Comparison of ENCODE assay signal across 28 cellular contexts in the genomic region with DNA sequence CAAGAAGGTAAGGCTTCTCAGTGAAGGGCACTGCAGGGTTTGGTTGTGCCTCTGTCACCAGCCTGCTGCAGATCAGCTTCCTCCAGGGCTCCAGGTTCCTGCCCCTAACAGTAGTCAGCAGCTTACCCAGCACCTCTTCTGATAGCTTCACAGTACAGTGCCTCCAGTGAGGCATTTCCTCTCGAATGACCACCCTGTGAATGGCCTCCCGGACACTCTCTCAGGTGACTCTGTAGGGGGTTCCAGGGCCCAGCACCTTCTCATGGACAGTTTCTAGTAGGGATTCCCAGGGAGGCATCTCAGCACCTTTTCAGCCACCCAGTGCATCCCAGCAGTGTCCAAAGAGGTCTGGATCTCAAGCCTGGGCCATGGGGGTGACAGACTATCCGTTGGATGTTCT. TPM values are rescaled to one million over a fixed set of nuclear protein-coding genes. Genes with fewer than 3 reads are reported as not detected.
DNase-seq lines count a peak whose midpoint lies in the region; ATAC-seq, FAIRE-seq and TF ChIP-seq lines count a peak whose summit lies in the region.
"Had no signal": no experiment of that assay in that cellular context is flagged by ENCODE, and none has a peak within 500 bp of the region (broad histone marks: within the 10 kb centered on the region; RNA-seq: fewer than 3 reads in every experiment).

No MANE protein-coding gene starts in this region.

- H4K20me1 ChIP-seq in K562 (replicated peaks; ENCODE audit: control insufficient read depth, insufficient read depth, low read length) = peaks cover 11% of the 10 kb centered on the region; the same call in 1 of the 2 replicates

- no peak overlapping the region for H3K4me3 Mint-ChIP-seq in CD4-positive, CD25-positive, alpha-beta regulatory T cell
- peak overlapping the region; percentile 31 for H3K4me3 Mint-ChIP-seq in T-helper 17 cell
- no peak overlapping the region for H3K4me3 Mint-ChIP-seq in stimulated activated effector memory CD8-positive, alpha-beta T cell treated with anti-CD3 and anti-CD28 coated beads, Interleukin-12 subunit alpha, Interleukin-12 subunit beta, amount 100 ng/mL, for 72 hours
- H3K4me3 Mint-ChIP-seq: CD4-positive, alpha-beta T cell; GM23338; IgD-negative memory B cell had no signal

- peaks cover 15 to 29% (median 24%) of the 10 kb centered on the region in 4 donors for H3K4me1 Mint-ChIP-seq in CD4-positive, CD25-positive, alpha-beta regulatory T cell
- H3K4me1 Mint-ChIP-seq in T-helper 17 cell = peaks cover 16% of the 10 kb centered on the region
- H3K4me1 Mint-ChIP-seq in stimulated activated effector memory CD8-positive, alpha-beta T cell treated with anti-CD3 and anti-CD28 coated beads, Interleukin-12 subunit alpha, Interleukin-12 subunit beta, amount 100 ng/mL, for 72 hours = peaks cover 13% of the 10 kb centered on the region
- H3K4me1 Mint-ChIP-seq: GM23338 had no signal

- H3K9me1 ChIP-seq in K562 (ENCODE audit: control insufficient read depth, insufficient read depth, low read length) = no peaks in the 10 kb centered on the region

- intact Hi-C loops in K562 (cut with micrococcal nuclease) = no loop called here

- in situ Hi-C loops in K562 (cut with MboI) = no loop called here

- WGBS in K562 (ENCODE audit: insufficient coverage, low coverage, missing lambda C conversion rate) = 97% methylated on average over 3 of the region's 3 CpGs

- no peaks in the 10 kb centered on the region for H3K9me3 Mint-ChIP-seq in CD4-positive, CD25-positive, alpha-beta regulatory T cell
- H3K9me3 Mint-ChIP-seq in stimulated activated effector memory CD8-positive, alpha-beta T cell treated with anti-CD3 and anti-CD28 coated beads, Interleukin-12 subunit alpha, Interleukin-12 subunit beta, amount 100 ng/mL, for 72 hours = no peaks in the 10 kb centered on the region
- H3K9me3 Mint-ChIP-seq: CD4-positive, alpha-beta T cell; GM23338; IgD-negative memory B cell had no signal

- H3K27me3 Mint-ChIP-seq in CD4-positive, CD25-positive, alpha-beta regulatory T cell = no peaks in the 10 kb centered on the region
- H3K27me3 Mint-ChIP-seq in T-helper 17 cell = no peaks in the 10 kb centered on the region
- H3K27me3 Mint-ChIP-seq: CD4-positive, alpha-beta T cell; IgD-negative memory B cell had no signal

- TF ChIP-seq POLR2A in K562 (conservative IDR thresholded peaks at IDR 0.05) = no peak

- ATAC-seq in CD4-positive, CD25-positive, alpha-beta regulatory T cell (ENCODE audit: low read depth in 2 of 2) = no peak
- ATAC-seq in T-helper 17 cell = no peak
- ATAC-seq in K562 = no peak
- ATAC-seq in stimulated activated effector memory CD8-positive, alpha-beta T cell treated with anti-CD3 and anti-CD28 coated beads, Interleukin-12 subunit alpha, Interleukin-12 subunit beta, amount 100 ng/mL, for 72 hours = no peak
- ATAC-seq: A549, GM23338 had no signal

- H3K4me3 ChIP-seq in CD4-positive, CD25-positive, alpha-beta regulatory T cell (ENCODE audit: low read depth, low read length) = no peak overlapping the region
- H3K4me3 ChIP-seq in K562 = no peak overlapping the region
- H3K4me3 ChIP-seq: A549, GM23338, HAP-1, PC-9, SK-N-MC had no signal

- H2AFZ ChIP-seq in K562 (ENCODE audit: low read depth, low read length) = no peak overlapping the region
- H2AFZ ChIP-seq: GM23338, PC-9 had no signal

- no peaks in the 10 kb centered on the region for H3K27me3 ChIP-seq in CD4-positive, CD25-positive, alpha-beta regulatory T cell (ENCODE audit: control insufficient read depth, insufficient read depth, low read length)
- no peaks in the 10 kb centered on the region for H3K27me3 ChIP-seq in K562 (ENCODE audit: control insufficient read depth in 2 of 2, insufficient read depth in 2 of 2, low read length in 2 of 2)
- H3K27me3 ChIP-seq: BE2C had no signal

- TF ChIP-seq EP300 in K562 (IDR thresholded peaks at IDR 0.05; ENCODE audit: low read length) = no peak

- TF ChIP-seq CTCF in K562 (IDR thresholded peaks at IDR 0.05 in 2 of 3, conservative IDR thresholded peaks at IDR 0.05 in 1 of 3; ENCODE audit: insufficient read depth in 2 of 3, low read depth in 1 of 3, low read length in 3 of 3) = no peak

- no peaks in the 10 kb centered on the region for H3K9me3 ChIP-seq in CD4-positive, CD25-positive, alpha-beta regulatory T cell (ENCODE audit: control insufficient read depth in 2 of 2, low read length in 2 of 2)
- no peaks in the 10 kb centered on the region for H3K9me3 ChIP-seq in T-helper 17 cell (ENCODE audit: control insufficient read depth, low read length, poor library complexity, severe bottlenecking)
- H3K9me3 ChIP-seq in K562 (replicated peaks; ENCODE audit: control insufficient read depth, insufficient read depth, low read depth, low read length) = no peaks in the 10 kb centered on the region
- H3K9me3 ChIP-seq: A549, BE2C, Caco-2, HAP-1 had no signal

- POLR2A ChIA-PET in K562 (lab: Yijun Ruan, JAX) = interaction anchor here (0.6 to 1.7 kb wide), 4 partner anchors 10 to 103 kb away, joined by 3 to 4 read pairs (median 3); no protein-coding TSS in a partner anchor

- H3K36me3 ChIP-seq in CD4-positive, CD25-positive, alpha-beta regulatory T cell (ENCODE audit: control insufficient read depth, insufficient read depth, low read length) = peaks cover 64% of the 10 kb centered on the region
- peaks cover 70% of the 10 kb centered on the region for H3K36me3 ChIP-seq in K562 (ENCODE audit: control insufficient read depth, insufficient read depth, low read length)
- H3K36me3 ChIP-seq: BE2C had no signal

- TSS peak; percentile 2 for BruUV-seq in K562 (replicated peaks; lab: Mats Ljungman, UMichigan)

- TF ChIP-seq RAD21 in K562 (CRISPR knock-in tag; conservative IDR thresholded peaks at IDR 0.05 in 1 of 2, IDR thresholded peaks at IDR 0.05 in 1 of 2) = no peak

- no peak for DNase-seq in CD4-positive, CD25-positive, alpha-beta regulatory T cell
- DNase-seq in T-helper 17 cell (no peak), K562 (ENCODE audit: extremely low read depth in 1 of 4, low spot score in 3 of 4) (no peak), T1000 (lab: John Stamatoyannopoulos, UW) (no peak), DMS114 treated with DMSO at 0.1 percent for 48 hours (lab: John Stamatoyannopoulos, UW; ENCODE audit: unreplicated experiment) (no peak), cortex of kidney (lab: John Stamatoyannopoulos, UW) (no peak)
- DNase-seq in stimulated activated effector memory CD8-positive, alpha-beta T cell treated with anti-CD3 and anti-CD28 coated beads, Interleukin-12 subunit alpha, Interleukin-12 subunit beta, amount 100 ng/mL, for 72 hours (ENCODE audit: low spot score in 2 of 2) = no peak
- DNase-seq: BE2C; Caco-2; CD4-positive, alpha-beta T cell; DMS153; Karpas-422; NCI-H1436; NCI-H187 treated with DMSO at 0.1 percent for 48 hours; NCI-H2107; NCI-H446 treated with DMSO at 0.1 percent for 48 hours; NCI-H526 treated with DMSO at 0.1 percent for 48 hours; PC-9; RPMI8226; SHP77 had no signal

- no peak overlapping the region for H3K27ac ChIP-seq in CD4-positive, CD25-positive, alpha-beta regulatory T cell (ENCODE audit: insufficient read depth, low read length, poor library complexity, severe bottlenecking)
- no peak overlapping the region for H3K27ac ChIP-seq in K562 (ENCODE audit: extremely low read depth, low read depth, low read length)
- H3K27ac ChIP-seq: A549, PC-9, SK-N-MC had no signal

- peaks cover 61% of the 10 kb centered on the region for H3K79me2 ChIP-seq in K562 (ENCODE audit: control insufficient read depth, insufficient read depth, low read length)

- H3K9ac ChIP-seq in K562 (ENCODE audit: insufficient read depth in 1 of 2, low read depth in 2 of 2, low read length in 2 of 2) = no peak overlapping the region

- CTCF ChIA-PET in K562 (lab: Yijun Ruan, JAX; ENCODE audit: low intra/inter-chr PET ratio) = no interaction called here

- no peak for FAIRE-seq in K562 (lab: Jason Lieb, UNC)
- FAIRE-seq: A549, G401.6, GM18507 had no signal

- H3K27ac Mint-ChIP-seq in CD4-positive, CD25-positive, alpha-beta regulatory T cell = peak overlapping the region; percentile 36 to 67 (median 57)
- H3K27ac Mint-ChIP-seq in T-helper 17 cell = peak overlapping the region; percentile 41
- H3K27ac Mint-ChIP-seq in stimulated activated effector memory CD8-positive, alpha-beta T cell treated with anti-CD3 and anti-CD28 coated beads, Interleukin-12 subunit alpha, Interleukin-12 subunit beta, amount 100 ng/mL, for 72 hours = peak overlapping the region; percentile 72
- H3K27ac Mint-ChIP-seq: CD4-positive, alpha-beta T cell; GM23338; IgD-negative memory B cell had no signal

- no peak overlapping the region for H3K4me2 ChIP-seq in K562 (ENCODE audit: insufficient read depth, low read length)
- H3K4me2 ChIP-seq: A549, GM23338, PC-9 had no signal

- no peaks in the 10 kb centered on the region for H3K4me1 ChIP-seq in CD4-positive, CD25-positive, alpha-beta regulatory T cell (ENCODE audit: control insufficient read depth, insufficient read depth, low read length, poor library complexity, severe bottlenecking)
- peaks cover 18 to 25% of the 10 kb centered on the region in 2 experiments for H3K4me1 ChIP-seq in K562 (replicated peaks in 1 of 2; ENCODE audit: control insufficient read depth in 2 of 2, insufficient read depth in 2 of 2, low read length in 2 of 2)
- H3K4me1 ChIP-seq: A549, BE2C, Caco-2 had no signal

- peaks cover 24% of the 10 kb centered on the region for H3K36me3 Mint-ChIP-seq in CD4-positive, CD25-positive, alpha-beta regulatory T cell
- peaks cover 10% of the 10 kb centered on the region for H3K36me3 Mint-ChIP-seq in T-helper 17 cell (ENCODE audit: low read depth)
- H3K36me3 Mint-ChIP-seq in stimulated activated effector memory CD8-positive, alpha-beta T cell treated with anti-CD3 and anti-CD28 coated beads, Interleukin-12 subunit alpha, Interleukin-12 subunit beta, amount 100 ng/mL, for 72 hours = peaks cover 83% of the 10 kb centered on the region

RNA-seq across cellular contexts. Expression of a gene that starts 28.4 kb away (rescaled TPM):
- total RNA-seq in CD4-positive, CD25-positive, alpha-beta regulatory T cell = 126 TPM
- 10 to 100 TPM; 31.3 to 52.9 (median 36.6) TPM for polyA plus RNA-seq in CD4-positive, CD25-positive, alpha-beta regulatory T cell
- total RNA-seq in T-helper 17 cell = 10 to 100 TPM; 84.3 to 93.3 TPM
- total RNA-seq in K562 (2011; cell fraction: chromatin; rRNA removed; ENCODE audit: low replicate concordance) = 194 and 717 TPM in 2 replicates
- total RNA-seq in K562 (2011; cell fraction: nucleolus; rRNA removed) = 95.7 and 151 TPM in 2 replicates
- 249 and 315 TPM in 2 replicates for total RNA-seq in K562 (2011; cell fraction: nucleoplasm; rRNA removed)
- 89.9 and 91.0 TPM in 2 replicates for total RNA-seq in K562 (2014; rRNA removed)
- total RNA-seq in K562 (2014; rRNA removed; fragmentation: Illumina TruSeq; extraction: Trizol) = 106 and 120 TPM in 2 replicates
- 102 and 109 TPM in 2 replicates for total RNA-seq in K562 (2015; rRNA removed; fragmentation: Illumina TruSeq; extraction: Trizol)
- total RNA-seq in K562 (2021) = 123 TPM in 2 replicates
- 78.6 and 97.2 TPM in 2 replicates for polyA plus RNA-seq in K562 (2011; rRNA removed)
- 13.8 and 29.6 TPM in 2 replicates for polyA plus RNA-seq in K562 (2011; cell fraction: cytosol; rRNA removed)
- polyA plus RNA-seq in K562 (2011; cell fraction: nucleus; rRNA removed) = 94.2 and 106 TPM in 2 replicates
- 92.9 and 103 TPM in 2 replicates for polyA plus RNA-seq in K562 (2012)
- 101 and 121 TPM in 2 replicates for polyA plus RNA-seq in K562 (2014; fragmentation: Illumina TruSeq; extraction: Trizol)
- 10 to 100 TPM; 23.3 to 30.3 TPM for polyA plus RNA-seq in K562 (2014; fragmentation: Nextera tagmentation; extraction: Ambion mirVana)
- 101 and 106 TPM in 2 replicates for polyA plus RNA-seq in K562 (2014; rRNA removed)
- polyA minus RNA-seq in K562 (2011; rRNA and poly(A)+ RNA removed) = 149 and 168 TPM in 2 replicates
- polyA minus RNA-seq in K562 (2011; cell fraction: cytosol; rRNA and poly(A)+ RNA removed) = 39.7 and 45.1 TPM in 2 replicates
- polyA minus RNA-seq in K562 (2011; cell fraction: nucleus; rRNA and poly(A)+ RNA removed) = 77.0 and 154 TPM in 2 replicates

RNA-seq across cellular contexts. Expression of a gene that starts 57.5 kb away (rescaled TPM):
- total RNA-seq in CD4-positive, CD25-positive, alpha-beta regulatory T cell = 0.27 TPM
- polyA plus RNA-seq in CD4-positive, CD25-positive, alpha-beta regulatory T cell = not detected
- total RNA-seq in T-helper 17 cell = not detected
- not detected in 2 replicates for total RNA-seq in K562 (2011; cell fraction: chromatin; rRNA removed; ENCODE audit: low replicate concordance)
- total RNA-seq in K562 (2011; cell fraction: nucleolus; rRNA removed) = 0.13 TPM in 1 of 2 replicates, not detected in the other
- total RNA-seq in K562 (2011; cell fraction: nucleoplasm; rRNA removed) = not detected in 2 replicates
- not detected in 2 replicates for total RNA-seq in K562 (2014; rRNA removed)
- total RNA-seq in K562 (2014; rRNA removed; fragmentation: Illumina TruSeq; extraction: Trizol) = not detected in 2 replicates
- total RNA-seq in K562 (2015; rRNA removed; fragmentation: Illumina TruSeq; extraction: Trizol) = not detected in 2 replicates
- total RNA-seq in K562 (2021) = not detected in 2 replicates
- polyA plus RNA-seq in K562 (2011; rRNA removed) = not detected in 2 replicates
- not detected in 2 replicates for polyA plus RNA-seq in K562 (2011; cell fraction: cytosol; rRNA removed)
- polyA plus RNA-seq in K562 (2011; cell fraction: nucleus; rRNA removed) = 0.10 TPM in 1 of 2 replicates, not detected in the other
- polyA plus RNA-seq in K562 (2012) = 5.8 and 7.0 TPM in 2 replicates
- polyA plus RNA-seq in K562 (2014; fragmentation: Illumina TruSeq; extraction: Trizol) = not detected in 2 replicates
- polyA plus RNA-seq in K562 (2014; fragmentation: Nextera tagmentation; extraction: Ambion mirVana) = under 1 TPM; 0.45 to 0.48 TPM
- polyA plus RNA-seq in K562 (2014; rRNA removed) = not detected in 2 replicates
- not detected in 2 replicates for polyA minus RNA-seq in K562 (2011; rRNA and poly(A)+ RNA removed)
- not detected in 2 replicates for polyA minus RNA-seq in K562 (2011; cell fraction: cytosol; rRNA and poly(A)+ RNA removed)
- not detected in 2 replicates for polyA minus RNA-seq in K562 (2011; cell fraction: nucleus; rRNA and poly(A)+ RNA removed)
- total RNA-seq: Caco-2; CD4-positive, alpha-beta T cell; M059J; PC-9 had no signal
